In the genomic region with DNA sequence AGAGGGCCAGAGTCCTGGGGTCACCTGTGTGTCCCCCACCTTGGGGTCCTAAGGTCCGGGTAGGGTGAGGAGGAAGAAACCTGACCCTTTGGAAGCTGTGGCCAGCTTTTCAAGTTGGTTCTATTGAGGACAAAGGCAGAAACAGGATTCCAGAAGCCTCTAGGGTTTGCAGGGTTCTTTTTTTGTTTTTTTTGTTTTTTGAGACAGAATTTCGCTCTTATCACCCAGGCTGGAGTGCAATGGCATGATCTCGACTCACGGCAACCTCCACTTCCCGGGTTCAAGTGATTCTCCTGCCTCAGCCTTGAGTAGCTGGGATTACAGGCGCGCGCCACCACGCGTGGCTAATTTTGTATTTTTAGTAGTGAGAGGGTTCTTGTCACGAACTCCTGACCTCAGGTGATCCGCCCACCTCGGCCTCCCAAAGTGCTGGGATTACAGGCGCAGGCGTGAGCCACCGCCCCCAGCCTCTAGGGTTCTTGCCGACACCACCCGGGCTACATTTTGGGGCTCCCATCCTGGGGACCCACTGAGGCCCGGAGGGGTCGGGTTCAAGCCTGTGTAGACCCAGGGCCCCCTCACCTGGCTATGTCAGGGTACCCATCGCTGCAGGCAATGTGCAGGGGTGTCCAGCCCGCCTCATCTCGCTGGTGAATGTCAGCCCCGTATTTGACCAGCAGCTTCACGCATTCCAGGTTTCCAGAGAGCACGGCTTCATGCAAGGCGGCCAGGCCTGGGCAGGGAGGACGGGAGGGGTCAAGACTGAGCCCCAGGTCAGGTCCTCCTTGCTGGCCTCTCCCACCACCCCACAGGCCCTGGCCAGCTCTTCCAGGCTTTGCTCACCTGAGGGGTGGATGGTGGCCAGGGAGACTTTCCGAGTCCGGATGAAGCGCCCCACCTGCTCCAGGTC, we compare ENCODE assay signal across 9 cellular contexts. TPM values are rescaled to one million over a fixed set of nuclear protein-coding genes. Genes with fewer than 3 reads are reported as not detected.
A peak's percentile ranks its signal among the peaks of the same experiment; 100 is the strongest.
DNase-seq lines count a peak whose midpoint lies in the region; ATAC-seq and TF ChIP-seq lines count a peak whose summit lies in the region.
"Had no signal": no experiment of that assay in that cellular context is flagged by ENCODE, and none has a peak within 500 bp of the region (broad histone marks: within the 10 kb centered on the region; RNA-seq: fewer than 3 reads in every experiment).

No MANE protein-coding gene starts in this region.

- H3K9me3 ChIP-seq in lung (ENCODE audit: control insufficient read depth in 2 of 2, insufficient read depth in 1 of 2, low read length in 1 of 2) = no peaks in the 10 kb centered on the region

- TF ChIP-seq CTCF in astrocyte of the spinal cord (IDR thresholded peaks at IDR 0.05; ENCODE audit: low read depth, low read length) (no peak), lung (IDR thresholded peaks at IDR 0.05; ENCODE audit: control extremely low read depth, extremely low read depth) (no peak), type B pancreatic cell (conservative IDR thresholded peaks at IDR 0.05) (no peak)

- WGBS in lung, 2 donors = 82 to 90% methylated on average over 31 of the region's 31 CpGs

- H3K9me3 Mint-ChIP-seq in activated naive CD4-positive, alpha-beta T cell treated with anti-CD3 and anti-CD28 coated beads, Interleukin-2, amount 50 U/mL, for 24 hours = no peaks in the 10 kb centered on the region
- H3K9me3 Mint-ChIP-seq in type B pancreatic cell = no peaks in the 10 kb centered on the region

- H3K4me1 Mint-ChIP-seq in activated naive CD4-positive, alpha-beta T cell treated with anti-CD3 and anti-CD28 coated beads, Interleukin-2, amount 50 U/mL, for 24 hours = peaks cover 14% of the 10 kb centered on the region
- peaks cover 18% of the 10 kb centered on the region for H3K4me1 Mint-ChIP-seq in type B pancreatic cell (ENCODE audit: unreplicated experiment)

- H3K4me1 ChIP-seq in lung (ENCODE audit: control insufficient read depth in 2 of 2, insufficient read depth in 2 of 2, low read length in 2 of 2) = peaks cover 4 to 11% of the 10 kb centered on the region in 2 donors

- DNase-seq in activated naive CD4-positive, alpha-beta T cell treated with Interleukin-2 at 50 U/mL for 16 hours = no peak
- DNase-seq in astrocyte of the spinal cord (ENCODE audit: low read depth, low spot score) (no peak), lung (ENCODE audit: low spot score) (no peak), type B pancreatic cell (ENCODE audit: extremely low spot score, unreplicated experiment) (no peak), NCI-H2029 (lab: John Stamatoyannopoulos, UW) (no peak), T-helper 9 cell (no peak)
- DNase-seq in activated CD8-positive, alpha-beta memory T cell treated with anti-CD3 and anti-CD28 coated beads for 24 hours = no peak

- ATAC-seq in lung (ENCODE audit: insufficient read depth, low FRiP score) = no peak

- H3K27me3 ChIP-seq in lung (ENCODE audit: control insufficient read depth, insufficient read depth) = no peaks in the 10 kb centered on the region

- no peaks in the 10 kb centered on the region for H3K36me3 ChIP-seq in lung (ENCODE audit: control insufficient read depth in 2 of 2, insufficient read depth in 2 of 2, low read length in 2 of 2)

- no peaks in the 10 kb centered on the region for H3K27me3 Mint-ChIP-seq in activated naive CD4-positive, alpha-beta T cell treated with anti-CD3 and anti-CD28 coated beads, Interleukin-2, amount 50 U/mL, for 24 hours
- no peaks in the 10 kb centered on the region for H3K27me3 Mint-ChIP-seq in type B pancreatic cell

- H3K4me3 ChIP-seq in astrocyte of the spinal cord (ENCODE audit: low read depth, low read length) (peak overlapping the region; percentile 76), lung (peak overlapping the region; percentile 58)

- in situ Hi-C loops in astrocyte of the spinal cord (cut with HindIII; ENCODE audit: low sequenced_read_pairs) = no loop called here

- no peaks in the 10 kb centered on the region for H3K36me3 Mint-ChIP-seq in activated naive CD4-positive, alpha-beta T cell treated with anti-CD3 and anti-CD28 coated beads, Interleukin-2, amount 50 U/mL, for 24 hours
- H3K36me3 Mint-ChIP-seq in type B pancreatic cell = no peaks in the 10 kb centered on the region

- H3K27ac Mint-ChIP-seq in activated naive CD4-positive, alpha-beta T cell treated with anti-CD3 and anti-CD28 coated beads, Interleukin-2, amount 50 U/mL, for 24 hours = peak overlapping the region; percentile 83
- H3K27ac Mint-ChIP-seq in type B pancreatic cell = peak overlapping the region; percentile 98

- H3K27ac ChIP-seq in lung (ENCODE audit: low read depth in 1 of 2, low read length in 1 of 2) = peak overlapping the region; percentile 89 to 95

- H3K4me3 Mint-ChIP-seq in activated naive CD4-positive, alpha-beta T cell treated with anti-CD3 and anti-CD28 coated beads, Interleukin-2, amount 50 U/mL, for 24 hours = peak overlapping the region; percentile 84
- peak overlapping the region; percentile 90 for H3K4me3 Mint-ChIP-seq in type B pancreatic cell

RNA-seq across cellular contexts. Expression of a gene that starts 0.7 kb away (rescaled TPM):
- total RNA-seq in lung (not detected), type B pancreatic cell (ENCODE audit: low replicate concordance) (not detected in 2 replicates)
- polyA plus RNA-seq in lung = under 1 TPM in 1 of 2 donors, not detected in 1; 0.13 TPM
- total RNA-seq: NCI-H460 had no signal

RNA-seq across cellular contexts. Expression of a gene that starts 1.1 kb away (rescaled TPM):
- total RNA-seq in lung = 10 to 100 TPM; 47.6 to 96.2 TPM
- polyA plus RNA-seq in lung = 100 to 1,000 TPM; 117 to 188 TPM
- 54.2 and 101 TPM in 2 replicates for total RNA-seq in type B pancreatic cell (ENCODE audit: low replicate concordance)

RNA-seq across cellular contexts. Expression of a gene that starts 26.2 kb away (rescaled TPM):
- total RNA-seq in lung (100 to 1,000 TPM; 356 to 990 TPM), type B pancreatic cell (ENCODE audit: low replicate concordance) (555 and 815 TPM in 2 replicates)
- 100 to 1,000 TPM; 695 to 862 TPM for polyA plus RNA-seq in lung

RNA-seq across cellular contexts. Expression of a gene that starts 30.2 kb away (rescaled TPM):
- total RNA-seq in lung (under 1 TPM in 1 of 2 donors, not detected in 1; 0.11 TPM), type B pancreatic cell (ENCODE audit: low replicate concordance) (1.2 and 1.7 TPM in 2 replicates)
- polyA plus RNA-seq in lung = under 1 TPM; 0.09 to 0.12 TPM

RNA-seq across cellular contexts. Expression of a gene that starts 37.0 kb away (rescaled TPM):
- total RNA-seq in lung = 100 to 1,000 TPM; 118 to 558 TPM
- 100 to 1,000 TPM; 327 to 464 TPM for polyA plus RNA-seq in lung
- 250 and 264 TPM in 2 replicates for total RNA-seq in type B pancreatic cell (ENCODE audit: low replicate concordance)
